ENCODE assay signal across 25 cellular contexts in the genomic region with DNA sequence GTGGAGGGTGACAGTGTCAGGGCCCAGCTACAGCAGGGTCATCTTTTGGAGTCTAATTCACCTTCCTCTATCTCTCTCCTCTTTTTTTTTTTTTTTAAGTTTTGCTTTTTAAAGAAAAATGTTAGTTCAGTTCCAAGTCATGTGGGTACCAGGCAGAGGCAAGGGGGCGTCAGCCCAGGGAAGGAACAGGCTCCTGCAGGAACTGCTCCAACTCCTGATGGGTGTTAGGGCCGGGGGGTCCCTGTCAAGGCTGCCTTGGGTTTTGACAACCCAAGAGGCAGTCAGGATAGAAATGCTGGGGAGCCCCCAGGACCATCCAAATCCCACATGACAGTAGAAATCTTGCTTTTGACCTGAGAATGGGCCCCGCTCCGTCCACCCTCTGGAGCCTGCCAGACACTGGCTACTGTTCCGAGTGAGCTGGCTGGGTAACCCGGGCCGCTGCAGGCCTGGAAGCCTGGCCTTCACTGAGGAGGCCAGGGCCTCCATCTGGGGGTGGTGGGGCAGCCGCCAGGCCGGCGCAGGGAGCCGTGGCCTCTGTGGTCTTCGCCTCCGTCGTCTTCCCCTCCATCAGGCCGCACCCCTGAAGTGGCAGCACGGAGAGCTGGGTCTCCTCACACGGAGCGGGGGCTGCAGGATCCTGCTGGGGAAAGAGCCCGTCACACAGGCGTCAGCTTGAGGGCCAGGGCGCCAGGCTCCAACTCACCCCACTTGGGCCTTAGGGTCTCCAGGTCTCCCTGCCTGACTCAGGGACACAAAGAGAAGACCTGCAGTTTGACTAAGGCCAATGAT. TPM values are rescaled to one million over a fixed set of nuclear protein-coding genes. Genes with fewer than 3 reads are reported as not detected.
"Had no signal": no experiment of that assay in that cellular context is flagged by ENCODE, and none has a peak within 500 bp of the region (broad histone marks: within the 10 kb centered on the region; RNA-seq: fewer than 3 reads in every experiment).

No MANE protein-coding gene starts in this region.

- H3K4me3 Mint-ChIP-seq: activated B cell treated with CpG ODN at 0.5 μM for 24 hours; activated CD4-positive, alpha-beta memory T cell treated with anti-CD3 and anti-CD28 coated beads, Interleukin-2, amount 10 ng/mL, durations not matched to agents 7 days and 5 days; activated CD8-positive, alpha-beta memory T cell treated with anti-CD3 and anti-CD28 coated beads, Interleukin-2, amount 10 ng/mL, durations not matched to agents 7 days and 5 days; activated naive CD8-positive, alpha-beta T cell; effector memory CD8-positive, alpha-beta T cell; mesothelial cell of epicardium; natural killer cell treated with Interleukin-12 subunit alpha and Interleukin-12 subunit beta and Interleukin-15 and Interleukin-18, amount 100 ng/mL, for 72 hours had no signal

- H3K4me2 ChIP-seq: hepatocyte had no signal

- H3K4me1 ChIP-seq: psoas muscle had no signal

- H3K36me3 ChIP-seq: cardiac muscle cell, stomach, upper lobe of left lung had no signal

- H3K27ac ChIP-seq: cardiac muscle cell, epithelial cell of prostate, hepatocyte, psoas muscle, stomach, testis, upper lobe of left lung had no signal

- ATAC-seq: activated CD8-positive, alpha-beta memory T cell treated with anti-CD3 and anti-CD28 coated beads, Interleukin-2, amount 10 ng/mL, durations not matched to agents 7 days and 5 days; effector memory CD8-positive, alpha-beta T cell; natural killer cell treated with Interleukin-12 subunit alpha and Interleukin-12 subunit beta and Interleukin-15 and Interleukin-18, amount 100 ng/mL, for 72 hours; psoas muscle; right cardiac atrium had no signal

- H3K9me3 Mint-ChIP-seq: activated B cell treated with CpG ODN at 0.5 μM for 24 hours; activated CD4-positive, alpha-beta memory T cell treated with anti-CD3 and anti-CD28 coated beads, Interleukin-2, amount 10 ng/mL, durations not matched to agents 7 days and 5 days; effector memory CD8-positive, alpha-beta T cell; mesothelial cell of epicardium; natural killer cell treated with Interleukin-12 subunit alpha and Interleukin-12 subunit beta and Interleukin-15 and Interleukin-18, amount 100 ng/mL, for 72 hours had no signal

- H3K27me3 ChIP-seq: cardiac muscle cell, hepatocyte, testis, upper lobe of left lung had no signal

- H3K9me3 ChIP-seq: psoas muscle, stomach, testis, upper lobe of left lung had no signal

- H3K36me3 Mint-ChIP-seq: activated CD8-positive, alpha-beta memory T cell treated with anti-CD3 and anti-CD28 coated beads, Interleukin-2, amount 10 ng/mL, durations not matched to agents 7 days and 5 days; activated naive CD8-positive, alpha-beta T cell; natural killer cell treated with Interleukin-12 subunit alpha and Interleukin-12 subunit beta and Interleukin-15 and Interleukin-18, amount 100 ng/mL, for 72 hours had no signal

- H3K4me3 ChIP-seq: cardiac muscle cell, hepatocyte, lung, psoas muscle, stomach, testis, upper lobe of left lung had no signal

- H3K79me2 ChIP-seq: hepatocyte had no signal

- H3K27ac Mint-ChIP-seq: activated B cell treated with CpG ODN at 0.5 μM for 24 hours; activated CD4-positive, alpha-beta memory T cell treated with anti-CD3 and anti-CD28 coated beads, Interleukin-2, amount 10 ng/mL, durations not matched to agents 7 days and 5 days; activated CD8-positive, alpha-beta memory T cell treated with anti-CD3 and anti-CD28 coated beads, Interleukin-2, amount 10 ng/mL, durations not matched to agents 7 days and 5 days; activated naive CD8-positive, alpha-beta T cell; effector memory CD8-positive, alpha-beta T cell; mesothelial cell of epicardium; natural killer cell treated with Interleukin-12 subunit alpha and Interleukin-12 subunit beta and Interleukin-15 and Interleukin-18, amount 100 ng/mL, for 72 hours had no signal

- H3K4me1 Mint-ChIP-seq: activated CD4-positive, alpha-beta memory T cell treated with anti-CD3 and anti-CD28 coated beads, Interleukin-2, amount 10 ng/mL, durations not matched to agents 7 days and 5 days; activated CD8-positive, alpha-beta memory T cell treated with anti-CD3 and anti-CD28 coated beads, Interleukin-2, amount 10 ng/mL, durations not matched to agents 7 days and 5 days had no signal

- DNase-seq: activated B cell treated with CpG ODN at 0.5 μM for 24 hours; activated CD4-positive, alpha-beta memory T cell treated with anti-CD3 and anti-CD28 coated beads, Interleukin-2, amount 10 ng/mL, durations not matched to agents 7 days and 5 days; activated CD4-positive, alpha-beta T cell treated with anti-CD3 and anti-CD28 coated beads for 48 hours; activated CD8-positive, alpha-beta memory T cell treated with anti-CD3 and anti-CD28 coated beads, Interleukin-2, amount 10 ng/mL, durations not matched to agents 7 days and 5 days; effector memory CD8-positive, alpha-beta T cell; foreskin fibroblast; islet precursor cell; occipital lobe; right cardiac atrium; stomach; T-helper 1 cell; T-helper 9 cell; testis had no signal

- H2AFZ ChIP-seq: hepatocyte had no signal

RNA-seq across cellular contexts. Expression of gene RNU5B-1, which starts 24.2 kb away (rescaled TPM):
- total RNA-seq: activated B cell treated with CpG ODN at 0.5 μM for 24 hours; cardiac muscle cell; dermis microvascular lymphatic vessel endothelial cell; glomerular endothelial cell; hepatocyte; natural killer cell treated with Interleukin-12 subunit alpha and Interleukin-12 subunit beta and Interleukin-15 and Interleukin-18, amount 100 ng/mL, for 72 hours; occipital lobe; skeletal muscle tissue; stomach; testis had no signal
- polyA plus RNA-seq: cardiac muscle cell, hepatocyte, lung, psoas muscle, right cardiac atrium, stomach had no signal

RNA-seq across cellular contexts. Expression of gene RNU5A-1, which starts 32.9 kb away (rescaled TPM):
- total RNA-seq: activated B cell treated with CpG ODN at 0.5 μM for 24 hours; activated CD4-positive, alpha-beta memory T cell treated with anti-CD3 and anti-CD28 coated beads, Interleukin-2, amount 10 ng/mL, durations not matched to agents 7 days and 5 days; activated CD8-positive, alpha-beta memory T cell treated with anti-CD3 and anti-CD28 coated beads, Interleukin-2, amount 10 ng/mL, durations not matched to agents 7 days and 5 days; cardiac muscle cell; dermis microvascular lymphatic vessel endothelial cell; glomerular endothelial cell; hepatocyte; lung; mesothelial cell of epicardium; natural killer cell treated with Interleukin-12 subunit alpha and Interleukin-12 subunit beta and Interleukin-15 and Interleukin-18, amount 100 ng/mL, for 72 hours; occipital lobe; psoas muscle; skeletal muscle tissue; stomach; testis; upper lobe of left lung had no signal
- polyA plus RNA-seq: cardiac muscle cell, hepatocyte, lung, psoas muscle, right cardiac atrium, stomach had no signal

RNA-seq across cellular contexts. Expression of gene IGDCC3, which starts 49.1 kb away (rescaled TPM):
- total RNA-seq: activated B cell treated with CpG ODN at 0.5 μM for 24 hours; activated CD4-positive, alpha-beta memory T cell treated with anti-CD3 and anti-CD28 coated beads, Interleukin-2, amount 10 ng/mL, durations not matched to agents 7 days and 5 days; activated CD8-positive, alpha-beta memory T cell treated with anti-CD3 and anti-CD28 coated beads, Interleukin-2, amount 10 ng/mL, durations not matched to agents 7 days and 5 days; dermis microvascular lymphatic vessel endothelial cell; natural killer cell treated with Interleukin-12 subunit alpha and Interleukin-12 subunit beta and Interleukin-15 and Interleukin-18, amount 100 ng/mL, for 72 hours; psoas muscle had no signal
- polyA plus RNA-seq: lung, psoas muscle had no signal
